In the genomic region with DNA sequence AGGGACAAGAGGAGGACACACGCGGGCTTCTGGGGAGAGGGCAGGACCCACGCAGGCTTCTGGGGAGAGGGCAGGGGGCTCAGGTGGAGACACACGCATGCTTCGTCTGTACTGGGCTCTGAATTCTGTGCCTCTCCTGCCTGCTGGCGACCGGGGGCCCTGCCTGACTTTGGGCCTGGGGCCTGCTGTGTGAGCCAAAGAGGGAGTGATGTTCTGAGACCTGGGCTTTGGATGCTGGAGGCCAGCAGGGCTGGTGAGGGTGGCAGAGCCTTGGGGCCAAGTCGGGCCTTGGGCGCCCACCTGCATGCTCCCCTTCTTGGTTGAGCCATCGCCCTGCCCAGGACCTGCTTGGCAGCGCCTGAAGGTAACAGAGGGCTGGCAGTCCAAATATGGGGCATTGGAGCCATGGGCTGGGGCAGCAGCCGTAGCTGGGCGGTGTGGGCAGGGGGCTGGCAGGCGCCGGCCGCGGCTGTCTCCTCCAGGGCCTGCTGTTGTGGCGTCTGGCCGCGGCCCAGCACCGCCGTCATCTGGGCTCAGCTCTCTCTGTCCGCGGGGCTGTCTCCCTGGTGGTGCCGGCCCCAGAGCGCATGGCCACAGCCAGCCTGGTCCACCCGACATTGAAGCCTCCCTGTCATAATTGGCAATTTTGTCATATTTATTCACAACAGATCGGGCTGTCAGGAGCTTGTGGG, we compare ENCODE assay signal across 16 cellular contexts.
A peak's percentile ranks its signal among the peaks of the same experiment; 100 is the strongest.
DNase-seq lines count a peak whose midpoint lies in the region; ATAC-seq and TF ChIP-seq lines count a peak whose summit lies in the region.
"Had no signal": no experiment of that assay in that cellular context is flagged by ENCODE, and none has a peak within 500 bp of the region (broad histone marks: within the 10 kb centered on the region; RNA-seq: fewer than 3 reads in every experiment).

No MANE protein-coding gene starts in this region.

- H3K4me3 Mint-ChIP-seq in GM23338: no peak overlapping the region
- H3K4me3 Mint-ChIP-seq in activated T-helper 2 cell treated with anti-CD3 and anti-CD28 coated beads, Interferon-gamma antibody, Interleukin-2, Interleukin-4, amounts not matched to agents 10 μg/mL and 5 μg/mL and 100 μg/mL, durations not matched to agents 14 hours and 24 hours and 36 hours (ENCODE audit: low read depth): no peak overlapping the region
- H3K4me3 Mint-ChIP-seq: B cell; CD8-positive, alpha-beta T cell; IgD-negative memory B cell had no signal

- H3K36me3 Mint-ChIP-seq in GM23338 (ENCODE audit: low read depth): no peaks in the 10 kb centered on the region
- H3K36me3 Mint-ChIP-seq in activated T-helper 2 cell treated with anti-CD3 and anti-CD28 coated beads, Interferon-gamma antibody, Interleukin-2, Interleukin-4, amounts not matched to agents 10 μg/mL and 5 μg/mL and 100 μg/mL, durations not matched to agents 14 hours and 24 hours and 36 hours (ENCODE audit: low read depth): no peaks in the 10 kb centered on the region
- H3K36me3 Mint-ChIP-seq: CD8-positive, alpha-beta T cell; IgD-negative memory B cell had no signal

- H3K27ac Mint-ChIP-seq in GM23338: no peak overlapping the region
- H3K27ac Mint-ChIP-seq in activated T-helper 2 cell treated with anti-CD3 and anti-CD28 coated beads, Interferon-gamma antibody, Interleukin-2, Interleukin-4, amounts not matched to agents 10 μg/mL and 5 μg/mL and 100 μg/mL, durations not matched to agents 14 hours and 24 hours and 36 hours: no peak overlapping the region
- H3K27ac Mint-ChIP-seq: B cell; CD8-positive, alpha-beta T cell had no signal

- no peak overlapping the region for H2AFZ ChIP-seq in GM23338

- no peak overlapping the region for H3K4me2 ChIP-seq in GM23338

- H3K9me3 Mint-ChIP-seq in GM23338: peaks cover 11% of the 10 kb centered on the region; the same call in 2 of the 3 replicates
- no peaks in the 10 kb centered on the region for H3K9me3 Mint-ChIP-seq in activated T-helper 2 cell treated with anti-CD3 and anti-CD28 coated beads, Interferon-gamma antibody, Interleukin-2, Interleukin-4, amounts not matched to agents 10 μg/mL and 5 μg/mL and 100 μg/mL, durations not matched to agents 14 hours and 24 hours and 36 hours
- H3K9me3 Mint-ChIP-seq: CD8-positive, alpha-beta T cell had no signal

- no peaks in the 10 kb centered on the region for H3K4me1 Mint-ChIP-seq in GM23338
- H3K4me1 Mint-ChIP-seq in activated T-helper 2 cell treated with anti-CD3 and anti-CD28 coated beads, Interferon-gamma antibody, Interleukin-2, Interleukin-4, amounts not matched to agents 10 μg/mL and 5 μg/mL and 100 μg/mL, durations not matched to agents 14 hours and 24 hours and 36 hours (ENCODE audit: low read depth): no peaks in the 10 kb centered on the region
- H3K4me1 Mint-ChIP-seq: B cell, IgD-negative memory B cell had no signal

- H3K36me3 ChIP-seq in GM23338 (ENCODE audit: insufficient read depth) (no peaks in the 10 kb centered on the region), MG63 (no peaks in the 10 kb centered on the region)
- H3K36me3 ChIP-seq: HAP-1 had no signal

- H3K27me3 ChIP-seq in GM23338 (ENCODE audit: insufficient read depth) (no peaks in the 10 kb centered on the region), MG63 (no peaks in the 10 kb centered on the region)

- peaks cover 4% of the 10 kb centered on the region for H3K27me3 Mint-ChIP-seq in GM23338 (ENCODE audit: insufficient read depth, low read depth, poor library complexity)
- H3K27me3 Mint-ChIP-seq in activated T-helper 2 cell treated with anti-CD3 and anti-CD28 coated beads, Interferon-gamma antibody, Interleukin-2, Interleukin-4, amounts not matched to agents 10 μg/mL and 5 μg/mL and 100 μg/mL, durations not matched to agents 14 hours and 24 hours and 36 hours (ENCODE audit: low read depth): no peaks in the 10 kb centered on the region

- peaks cover 10% of the 10 kb centered on the region; the same call in 1 of the 2 replicates for H3K9me2 ChIP-seq in GM23338 (ENCODE audit: insufficient read depth)

- no peaks in the 10 kb centered on the region for H3K9me3 ChIP-seq in MG63
- H3K9me3 ChIP-seq: HAP-1 had no signal

- H3F3A ChIP-seq in GM23338 (replicated peaks; ENCODE audit: low read depth): no peaks in the 10 kb centered on the region

- intact Hi-C loops in Right ventricle myocardium inferior (cut with DNase I): no loop called here
- intact Hi-C loops in left ventricle myocardium superior (cut with micrococcal nuclease): no loop called here
- intact Hi-C loops in activated T-helper 2 cell treated with anti-CD3 and anti-CD28 coated beads, Interferon-gamma antibody, Interleukin-2, Interleukin-4, amounts not matched to agents 10 μg/mL and 5 μg/mL and 100 μg/mL, durations not matched to agents 14 hours and 24 hours and 36 hours (cut with micrococcal nuclease): no loop called here

- peak; percentile 58 for DNase-seq in Right ventricle myocardium inferior (ENCODE audit: missing footprints)
- DNase-seq in left ventricle myocardium superior: no peak
- DNase-seq in GM23338 (ENCODE audit: low spot score): no peak
- DNase-seq in cerebellum (ENCODE audit: low spot score): peak; percentile 37
- no peak for DNase-seq in MG63
- no peak for DNase-seq in activated T-helper 2 cell treated with anti-CD3 and anti-CD28 coated beads, Interferon-gamma antibody, Interleukin-2, Interleukin-4, amounts not matched to agents 10 μg/mL and 5 μg/mL and 100 μg/mL, durations not matched to agents 14 hours and 24 hours and 36 hours (ENCODE audit: low spot score)
- DNase-seq: CD8-positive, alpha-beta T cell; COR-L47; DMS53; GOT3 had no signal

- no peak for TF ChIP-seq CTCF in GM23338 (conservative IDR thresholded peaks at IDR 0.05; ENCODE audit: low read depth in 2 of 2)

- no peaks in the 10 kb centered on the region for H3K4me1 ChIP-seq in GM23338 (ENCODE audit: insufficient read depth)
- H3K4me1 ChIP-seq: HAP-1 had no signal

- ATAC-seq in Right ventricle myocardium inferior (no peak), left ventricle myocardium superior (no peak), GM23338 (peak; percentile 28; the same call in 2 of the 3 replicates)
- ATAC-seq in activated CD4-positive, CD25-positive, alpha-beta regulatory T cell treated with anti-CD3 and anti-CD28 coated beads, Interleukin-2, amount 50 U/mL, for 24 hours: no peak
- ATAC-seq: CD8-positive, alpha-beta T cell; GM12878 had no signal

- no peaks in the 10 kb centered on the region for H3K79me2 ChIP-seq in GM23338 (replicated peaks; ENCODE audit: insufficient read depth)

- H3K27ac ChIP-seq in GM23338 (ENCODE audit: low read depth): no peak overlapping the region
- H3K27ac ChIP-seq: C4-2B had no signal

- H3K4me3 ChIP-seq in GM23338 (no peak overlapping the region), MG63 (no peak overlapping the region)
- H3K4me3 ChIP-seq: GM12878, HAP-1 had no signal

- no peaks in the 10 kb centered on the region for H4K20me1 ChIP-seq in GM23338 (replicated peaks; ENCODE audit: insufficient read depth)

TF ChIP-seq in GM23338, 12 proteins besides CTCF, POLR2A, EP300 and RAD21 (continues in another document):
- TF ChIP-seq JUNB (IDR thresholded peaks at IDR 0.05; ENCODE audit: unreplicated experiment) (no peak), EZH2 (IDR thresholded peaks at IDR 0.05; ENCODE audit: low read depth, unreplicated experiment) (no peak)

Comparison
In these comparisons a context has a peak if more than half of its experiments do, and no peak if none do; other contexts are left out.
1. DNase-seq: peak in Right ventricle myocardium inferior (single experiment) and cerebellum (single experiment); none in left ventricle myocardium superior (single experiment), GM23338 (single experiment), MG63 (single experiment) and activated T-helper 2 cell treated with anti-CD3 and anti-CD28 coated beads, Interferon-gamma antibody, Interleukin-2, Interleukin-4, amounts not matched to agents 10 μg/mL and 5 μg/mL and 100 μg/mL, durations not matched to agents 14 hours and 24 hours and 36 hours (single experiment).